ENCODE assay signal across 27 cellular contexts in genomic region chrX:17214962-17215361, GRCh38.
"Had no signal": no experiment of that assay in that cellular context is flagged by ENCODE, and none has a peak within 500 bp of the region (broad histone marks: within the 10 kb centered on the region; RNA-seq: fewer than 3 reads in every experiment).

No MANE protein-coding gene starts in this region.

- H3K27me3 ChIP-seq: gastroesophageal sphincter, upper lobe of left lung, vagina had no signal

- H3K79me2 ChIP-seq: parathyroid adenoma had no signal

- H3K36me3 ChIP-seq: gastroesophageal sphincter, upper lobe of left lung, vagina had no signal

- ATAC-seq: activated T-cell treated with anti-CD3 and anti-CD28 coated beads, Interleukin-2, amount 50 U/mL, for 72 hours; esophagus mucosa; gastroesophageal sphincter; left colon; naive thymus-derived CD4-positive, alpha-beta T cell; psoas muscle had no signal

- H3K27ac ChIP-seq: gastroesophageal sphincter, parathyroid adenoma, psoas muscle, upper lobe of left lung, vagina, VCaP had no signal

- H3K9ac ChIP-seq: parathyroid adenoma had no signal

- FAIRE-seq: kidney, TTC549 had no signal

- DNase-seq: activated CD4-positive, alpha-beta T cell treated with anti-CD3 and anti-CD28 coated beads for 4 hours; activated CD4-positive, alpha-beta T cell treated with anti-CD3 and anti-CD28 coated beads, Interleukin-2, amount 50 U/mL, for 4 hours; activated naive CD4-positive, alpha-beta T cell treated with Interleukin-2 at 50 U/mL for 16 hours; activated T-cell treated with anti-CD3 and anti-CD28 coated beads for 4 hours; activated T-cell treated with anti-CD3 and anti-CD28 coated beads, Interleukin-2, amount 50 U/mL, for 72 hours; anterior cingulate cortex; endodermal cell; head of caudate nucleus; hypothalamus; immature natural killer cell; kidney; left colon; midbrain; naive thymus-derived CD4-positive, alpha-beta T cell; psoas muscle; stimulated activated CD4-positive, alpha-beta T cell treated with anti-CD3 and anti-CD28 coated beads, Interleukin-2, amount 100 ng/mL, for 48 hours; stimulated activated naive CD4-positive, alpha-beta T cell treated with Interleukin-2 at 50 U/mL for 16 hours; substantia nigra; SW 1271; T-helper 9 cell; upper lobe of left lung had no signal

- H3K9me3 ChIP-seq: gastroesophageal sphincter, vagina had no signal

- H3K4me1 ChIP-seq: gastroesophageal sphincter, parathyroid adenoma, psoas muscle, upper lobe of left lung, vagina had no signal

- H3K4me3 ChIP-seq: gastroesophageal sphincter, psoas muscle, upper lobe of left lung, vagina had no signal

- H2AFZ ChIP-seq: parathyroid adenoma had no signal
